In genomic region chr16:52532384-52532783, GRCh38 we compare ENCODE assay signal across 38 cellular contexts. TPM values are rescaled to one million over a fixed set of nuclear protein-coding genes. Genes with fewer than 3 reads are reported as not detected.
"Had no signal": no experiment of that assay in that cellular context is flagged by ENCODE, and none has a peak within 500 bp of the region (broad histone marks: within the 10 kb centered on the region; RNA-seq: fewer than 3 reads in every experiment).

No MANE protein-coding gene starts in this region.

- ATAC-seq: activated CD8-positive, alpha-beta memory T cell treated with anti-CD3 and anti-CD28 coated beads, Interleukin-2, amount 10 ng/mL, durations not matched to agents 7 days and 5 days; activated CD8-positive, alpha-beta T cell treated with anti-CD3 and anti-CD28 coated beads, Interleukin-2, amount 10 ng/mL, durations not matched to agents 7 days and 5 days; activated naive CD8-positive, alpha-beta T cell treated with anti-CD3 and anti-CD28 coated beads, Interleukin-2, amount 50 U/mL, for 24 hours had no signal

- H3K36me3 ChIP-seq: ascending aorta, cardiac muscle cell had no signal

- H3K4me1 Mint-ChIP-seq: activated B cell treated with CpG ODN at 0.5 μM for 24 hours; activated CD4-positive, alpha-beta memory T cell treated with anti-CD3 and anti-CD28 coated beads, Interleukin-2, amount 10 ng/mL, durations not matched to agents 7 days and 5 days; activated CD4-positive, alpha-beta T cell treated with anti-CD3 and anti-CD28 coated beads, Interleukin-2, amount 10 ng/mL, durations not matched to agents 7 days and 5 days; activated CD8-positive, alpha-beta memory T cell treated with anti-CD3 and anti-CD28 coated beads, Interleukin-2, amount 10 ng/mL, durations not matched to agents 7 days and 5 days; activated naive CD4-positive, alpha-beta T cell treated with anti-CD3 and anti-CD28 coated beads, Interleukin-2, amount 10 ng/mL, durations not matched to agents 7 days and 5 days; activated naive CD4-positive, alpha-beta T cell treated with anti-CD3 and anti-CD28 coated beads, Interleukin-2, amount 50 U/mL, for 24 hours; activated naive CD8-positive, alpha-beta T cell treated with anti-CD3 and anti-CD28 coated beads, Interleukin-2, amount 10 ng/mL, durations not matched to agents 7 days and 5 days; activated naive CD8-positive, alpha-beta T cell treated with anti-CD3 and anti-CD28 coated beads, Interleukin-2, amount 50 U/mL, for 24 hours; central memory CD8-positive, alpha-beta T cell had no signal

- H3K27ac Mint-ChIP-seq: activated B cell treated with CpG ODN at 0.5 μM for 24 hours; activated CD4-positive, alpha-beta memory T cell treated with anti-CD3 and anti-CD28 coated beads, Interleukin-2, amount 10 ng/mL, durations not matched to agents 7 days and 5 days; activated CD4-positive, alpha-beta T cell treated with anti-CD3 and anti-CD28 coated beads, Interleukin-2, amount 10 ng/mL, durations not matched to agents 7 days and 5 days; activated CD8-positive, alpha-beta memory T cell treated with anti-CD3 and anti-CD28 coated beads, Interleukin-2, amount 10 ng/mL, durations not matched to agents 7 days and 5 days; activated CD8-positive, alpha-beta T cell treated with anti-CD3 and anti-CD28 coated beads, Interleukin-2, amount 10 ng/mL, durations not matched to agents 7 days and 5 days; activated naive CD4-positive, alpha-beta T cell treated with anti-CD3 and anti-CD28 coated beads, Interleukin-2, amount 10 ng/mL, durations not matched to agents 7 days and 5 days; activated naive CD4-positive, alpha-beta T cell treated with anti-CD3 and anti-CD28 coated beads, Interleukin-2, amount 50 U/mL, for 24 hours; activated naive CD8-positive, alpha-beta T cell; activated naive CD8-positive, alpha-beta T cell treated with anti-CD3 and anti-CD28 coated beads, Interleukin-2, amount 10 ng/mL, durations not matched to agents 7 days and 5 days; activated naive CD8-positive, alpha-beta T cell treated with anti-CD3 and anti-CD28 coated beads, Interleukin-2, amount 50 U/mL, for 24 hours; activated T-cell treated with anti-CD3 and anti-CD28 coated beads, Interleukin-2, amount 50 U/mL, for 24 hours; activated T-helper 2 cell treated with anti-CD3 and anti-CD28 coated beads, Interferon-gamma antibody, Interleukin-2, Interleukin-4, amounts not matched to agents 10 μg/mL and 5 μg/mL and 100 μg/mL, durations not matched to agents 14 hours and 24 hours and 36 hours; brain; T-helper 1 cell treated with Interleukin-12 subunit alpha and Interleukin-12 subunit beta and Interleukin-4 antibody, amounts not matched to agents 30 μg/mL and 1 μg/mL, for 36 hours; T-helper 2 cell treated with Interferon-gamma antibody and Interleukin-4, amounts not matched to agents 5 μg/mL and 100 μg/mL, for 36 hours had no signal

- DNase-seq: activated B cell treated with CpG ODN at 0.5 μM for 24 hours; activated CD4-positive, alpha-beta memory T cell treated with anti-CD3 and anti-CD28 coated beads, Interleukin-2, amount 10 ng/mL, durations not matched to agents 7 days and 5 days; activated CD4-positive, alpha-beta T cell treated with anti-CD3 and anti-CD28 coated beads for 48 hours; activated CD4-positive, alpha-beta T cell treated with anti-CD3 and anti-CD28 coated beads, Interleukin-2, amount 10 ng/mL, durations not matched to agents 7 days and 5 days; activated CD4-positive, alpha-beta T cell treated with anti-CD3 and anti-CD28 coated beads, Interleukin-2, amount 50 U/mL, for 48 hours; activated CD4-positive, CD25-positive, alpha-beta regulatory T cell treated with anti-CD3 and anti-CD28 coated beads, Interleukin-2, amount 50 U/mL, for 72 hours; activated CD8-positive, alpha-beta memory T cell treated with anti-CD3 and anti-CD28 coated beads for 24 hours; activated CD8-positive, alpha-beta memory T cell treated with anti-CD3 and anti-CD28 coated beads, Interleukin-2, amount 10 ng/mL, durations not matched to agents 7 days and 5 days; activated CD8-positive, alpha-beta memory T cell treated with anti-CD3 and anti-CD28 coated beads, Interleukin-2, amount 50 U/mL, for 48 hours; activated CD8-positive, alpha-beta T cell treated with anti-CD3 and anti-CD28 coated beads, Interleukin-2, amount 10 ng/mL, durations not matched to agents 7 days and 5 days; activated effector memory CD4-positive, alpha-beta T cell treated with Interleukin-2 at 50 U/mL for 16 hours; activated gamma-delta T cell; activated naive CD4-positive, alpha-beta T cell treated with anti-CD3 and anti-CD28 coated beads, Interleukin-2, amount 10 ng/mL, durations not matched to agents 7 days and 5 days; activated naive CD4-positive, alpha-beta T cell treated with Interleukin-2 at 50 U/mL for 16 hours; activated naive CD8-positive, alpha-beta T cell treated with anti-CD3 and anti-CD28 coated beads, Interleukin-2, amount 10 ng/mL, durations not matched to agents 7 days and 5 days; activated naive CD8-positive, alpha-beta T cell treated with anti-CD3 and anti-CD28 coated beads, Interleukin-2, amount 50 U/mL, for 24 hours; activated T-cell treated with anti-CD3 and anti-CD28 coated beads, Interleukin-2, amount 50 U/mL, for 24 hours; activated T-cell treated with anti-CD3 and anti-CD28 coated beads, Interleukin-2, amount 50 U/mL, for 48 hours; amygdala; anterior cingulate cortex; caudate nucleus; cerebellar nuclear complex; T-helper 1 cell; T-helper 2 cell; T-helper 9 cell had no signal

- H3K9me3 ChIP-seq: ascending aorta had no signal

- FAIRE-seq: bronchial epithelial cell, TTC549 had no signal

- H3K27me3 Mint-ChIP-seq: activated B cell treated with CpG ODN at 0.5 μM for 24 hours; activated CD4-positive, alpha-beta memory T cell treated with anti-CD3 and anti-CD28 coated beads, Interleukin-2, amount 10 ng/mL, durations not matched to agents 7 days and 5 days; activated CD4-positive, alpha-beta T cell treated with anti-CD3 and anti-CD28 coated beads, Interleukin-2, amount 10 ng/mL, durations not matched to agents 7 days and 5 days; activated CD8-positive, alpha-beta memory T cell treated with anti-CD3 and anti-CD28 coated beads, Interleukin-2, amount 10 ng/mL, durations not matched to agents 7 days and 5 days; activated naive CD4-positive, alpha-beta T cell treated with anti-CD3 and anti-CD28 coated beads, Interleukin-2, amount 10 ng/mL, durations not matched to agents 7 days and 5 days; activated naive CD8-positive, alpha-beta T cell treated with anti-CD3 and anti-CD28 coated beads, Interleukin-2, amount 10 ng/mL, durations not matched to agents 7 days and 5 days; activated naive CD8-positive, alpha-beta T cell treated with anti-CD3 and anti-CD28 coated beads, Interleukin-2, amount 50 U/mL, for 24 hours; activated T-cell treated with anti-CD3 and anti-CD28 coated beads, Interleukin-2, amount 50 U/mL, for 24 hours; central memory CD8-positive, alpha-beta T cell had no signal

- H3K4me3 Mint-ChIP-seq: activated B cell treated with CpG ODN at 0.5 μM for 24 hours; activated CD4-positive, alpha-beta memory T cell treated with anti-CD3 and anti-CD28 coated beads, Interleukin-2, amount 10 ng/mL, durations not matched to agents 7 days and 5 days; activated CD4-positive, alpha-beta T cell treated with anti-CD3 and anti-CD28 coated beads, Interleukin-2, amount 10 ng/mL, durations not matched to agents 7 days and 5 days; activated CD8-positive, alpha-beta memory T cell treated with anti-CD3 and anti-CD28 coated beads, Interleukin-2, amount 10 ng/mL, durations not matched to agents 7 days and 5 days; activated CD8-positive, alpha-beta T cell treated with anti-CD3 and anti-CD28 coated beads, Interleukin-2, amount 10 ng/mL, durations not matched to agents 7 days and 5 days; activated naive CD4-positive, alpha-beta T cell treated with anti-CD3 and anti-CD28 coated beads, Interleukin-2, amount 10 ng/mL, durations not matched to agents 7 days and 5 days; activated naive CD4-positive, alpha-beta T cell treated with anti-CD3 and anti-CD28 coated beads, Interleukin-2, amount 50 U/mL, for 24 hours; activated naive CD8-positive, alpha-beta T cell; activated naive CD8-positive, alpha-beta T cell treated with anti-CD3 and anti-CD28 coated beads, Interleukin-2, amount 10 ng/mL, durations not matched to agents 7 days and 5 days; activated naive CD8-positive, alpha-beta T cell treated with anti-CD3 and anti-CD28 coated beads, Interleukin-2, amount 50 U/mL, for 24 hours; activated T-cell treated with anti-CD3 and anti-CD28 coated beads, Interleukin-2, amount 50 U/mL, for 24 hours; brain; central memory CD8-positive, alpha-beta T cell; T-helper 1 cell treated with Interleukin-12 subunit alpha and Interleukin-12 subunit beta and Interleukin-4 antibody, amounts not matched to agents 30 μg/mL and 1 μg/mL, for 36 hours; T-helper 2 cell treated with Interferon-gamma antibody and Interleukin-4, amounts not matched to agents 5 μg/mL and 100 μg/mL, for 36 hours had no signal

- H3K4me3 ChIP-seq: ascending aorta, cardiac muscle cell had no signal

- H3K9me3 Mint-ChIP-seq: activated B cell treated with CpG ODN at 0.5 μM for 24 hours; activated CD4-positive, alpha-beta T cell treated with anti-CD3 and anti-CD28 coated beads, Interleukin-2, amount 10 ng/mL, durations not matched to agents 7 days and 5 days; T-helper 1 cell treated with Interleukin-12 subunit alpha and Interleukin-12 subunit beta and Interleukin-4 antibody, amounts not matched to agents 30 μg/mL and 1 μg/mL, for 36 hours had no signal

- H3K27ac ChIP-seq: ascending aorta, cardiac muscle cell, VCaP had no signal

- H3K36me3 Mint-ChIP-seq: activated CD8-positive, alpha-beta memory T cell treated with anti-CD3 and anti-CD28 coated beads, Interleukin-2, amount 10 ng/mL, durations not matched to agents 7 days and 5 days; activated naive CD4-positive, alpha-beta T cell treated with anti-CD3 and anti-CD28 coated beads, Interleukin-2, amount 10 ng/mL, durations not matched to agents 7 days and 5 days; activated naive CD4-positive, alpha-beta T cell treated with anti-CD3 and anti-CD28 coated beads, Interleukin-2, amount 50 U/mL, for 24 hours; activated naive CD8-positive, alpha-beta T cell; activated naive CD8-positive, alpha-beta T cell treated with anti-CD3 and anti-CD28 coated beads, Interleukin-2, amount 10 ng/mL, durations not matched to agents 7 days and 5 days had no signal

- H3K27me3 ChIP-seq: ascending aorta, cardiac muscle cell had no signal

- H3K4me1 ChIP-seq: ascending aorta had no signal

RNA-seq across cellular contexts. Expression of gene TOX3, which starts 14.6 kb away (rescaled TPM):
- total RNA-seq: activated B cell treated with CpG ODN at 0.5 μM for 24 hours; activated CD4-positive, alpha-beta memory T cell treated with anti-CD3 and anti-CD28 coated beads, Interleukin-2, amount 10 ng/mL, durations not matched to agents 7 days and 5 days; activated CD4-positive, alpha-beta T cell treated with anti-CD3 and anti-CD28 coated beads, Interleukin-2, amount 10 ng/mL, durations not matched to agents 7 days and 5 days; activated CD8-positive, alpha-beta memory T cell treated with anti-CD3 and anti-CD28 coated beads, Interleukin-2, amount 10 ng/mL, durations not matched to agents 7 days and 5 days; activated CD8-positive, alpha-beta T cell treated with anti-CD3 and anti-CD28 coated beads, Interleukin-2, amount 10 ng/mL, durations not matched to agents 7 days and 5 days; activated naive CD8-positive, alpha-beta T cell treated with anti-CD3 and anti-CD28 coated beads, Interleukin-2, amount 10 ng/mL, durations not matched to agents 7 days and 5 days; activated T-helper 2 cell treated with anti-CD3 and anti-CD28 coated beads, Interferon-gamma antibody, Interleukin-2, Interleukin-4, amounts not matched to agents 10 μg/mL and 5 μg/mL and 100 μg/mL, durations not matched to agents 14 hours and 24 hours and 36 hours; ascending aorta; chondrocyte had no signal
